20 cellular contexts compared by ENCODE assay signal in genomic region chr6:88145298-88145963, GRCh38. TPM values are rescaled to one million over a fixed set of nuclear protein-coding genes. Genes with fewer than 3 reads are reported as not detected.
DNase-seq lines count a peak whose midpoint lies in the region; ATAC-seq, FAIRE-seq and TF ChIP-seq lines count a peak whose summit lies in the region.
"Had no signal": no experiment of that assay in that cellular context is flagged by ENCODE, and none has a peak within 500 bp of the region (broad histone marks: within the 10 kb centered on the region; RNA-seq: fewer than 3 reads in every experiment).

No MANE protein-coding gene starts in this region.

- in situ Hi-C loops in GM12878 (cut with MboI), result no loop called here

- TF ChIP-seq POLR2A in GM12878 (IDR thresholded peaks at IDR 0.05; ENCODE audit: low read depth, low read length), result no peak
- no peak for TF ChIP-seq POLR2A in esophagus muscularis mucosa (IDR thresholded peaks at IDR 0.05; ENCODE audit: low read depth)

- H3K27ac ChIP-seq in DOHH2 (ENCODE audit: low read depth, low read length) (peak overlapping the region; percentile 96), GM12878 (ENCODE audit: control insufficient read depth, insufficient read depth) (peak overlapping the region; percentile 4; the same call in 1 of the 2 replicates), esophagus muscularis mucosa (replicated peaks in 1 of 4) (no peak overlapping the region)

- H3K36me3 Mint-ChIP-seq in stimulated activated effector memory CD8-positive, alpha-beta T cell treated with anti-CD3 and anti-CD28 coated beads, Interleukin-12 subunit alpha, Interleukin-12 subunit beta, amount 100 ng/mL, for 72 hours, result no peaks in the 10 kb centered on the region
- H3K36me3 Mint-ChIP-seq: CD14-positive monocyte had no signal

- SMC1A ChIA-PET in GM12878 (lab: Charles Lee; ENCODE audit: uncharacterized antibody, unreplicated experiment), result interaction anchor here (0.9 to 2.5 kb wide), 9 partner anchors 10 to 632 kb away, joined by 3 to 9 read pairs (median 4); partner anchors contain the start of gene CNR1

- no peak for TF ChIP-seq CTCF in DOHH2 (IDR thresholded peaks at IDR 0.05; ENCODE audit: low read depth, low read length, poor library complexity, severe bottlenecking)
- TF ChIP-seq CTCF in GM12878 (IDR thresholded peaks at IDR 0.05 in 2 of 3, conservative IDR thresholded peaks at IDR 0.05 in 1 of 3; ENCODE audit: control insufficient read depth in 2 of 3, extremely low read depth in 1 of 3, insufficient read depth in 1 of 3, low read depth in 3 of 3, low read length in 3 of 3), result no peak
- no peak for TF ChIP-seq CTCF in esophagus muscularis mucosa (IDR thresholded peaks at IDR 0.05)

- H3K27me3 ChIP-seq in DOHH2 (ENCODE audit: control insufficient read depth, low read length) (no peaks in the 10 kb centered on the region), GM12878 (replicated peaks in 1 of 2; ENCODE audit: control insufficient read depth in 2 of 2, insufficient read depth in 2 of 2, low read length in 1 of 2) (no peaks in the 10 kb centered on the region), esophagus muscularis mucosa (no peaks in the 10 kb centered on the region)

- TF ChIP-seq EP300 in GM12878 (IDR thresholded peaks at IDR 0.05; ENCODE audit: borderline replicate concordance in 1 of 2, control insufficient read depth in 1 of 2, low read depth in 2 of 2, low read length in 2 of 2) (peak in 1 of 2 experiments; percentile 18; a peak in 1 of 4 replicates), esophagus muscularis mucosa (IDR thresholded peaks at IDR 0.05) (no peak)

- H3K9ac ChIP-seq in GM12878 (ENCODE audit: control insufficient read depth, insufficient read depth, low read length), result no peak overlapping the region
- H3K9ac ChIP-seq: SK-N-SH had no signal

- no peak overlapping the region for H3K27ac Mint-ChIP-seq in stimulated activated effector memory CD8-positive, alpha-beta T cell treated with anti-CD3 and anti-CD28 coated beads, Interleukin-12 subunit alpha, Interleukin-12 subunit beta, amount 100 ng/mL, for 72 hours

- no peaks in the 10 kb centered on the region for H3K4me1 Mint-ChIP-seq in stimulated activated effector memory CD8-positive, alpha-beta T cell treated with anti-CD3 and anti-CD28 coated beads, Interleukin-12 subunit alpha, Interleukin-12 subunit beta, amount 100 ng/mL, for 72 hours
- H3K4me1 Mint-ChIP-seq: CD14-positive monocyte had no signal

- peak; percentile 44 for DNase-seq in GM12878 (ENCODE audit: low read depth, low spot score)
- DNase-seq in stimulated activated effector memory CD8-positive, alpha-beta T cell treated with anti-CD3 and anti-CD28 coated beads, Interleukin-12 subunit alpha, Interleukin-12 subunit beta, amount 100 ng/mL, for 72 hours (ENCODE audit: low spot score in 2 of 2), result no peak
- no peak for DNase-seq in frontal cortex (ENCODE audit: low spot score in 2 of 2)
- DNase-seq in central memory CD4-positive, alpha-beta T cell, result no peak
- no peak for DNase-seq in esophagus muscularis mucosa (ENCODE audit: extremely low spot score)
- DNase-seq: AML-193, DMS79 treated with DMSO at 0.1 percent for 48 hours, Kasumi-1, NCI-H1417, NCI-H187, NCI-H69, SIG-M5, SK-N-SH had no signal

- H3K36me3 ChIP-seq in DOHH2 (ENCODE audit: control insufficient read depth, low read length), result peaks cover 84% of the 10 kb centered on the region
- peaks cover 0 to 2% of the 10 kb centered on the region in 2 experiments; a peak in 1 of 4 replicates for H3K36me3 ChIP-seq in GM12878 (ENCODE audit: control insufficient read depth in 2 of 2, insufficient read depth in 2 of 2, low read length in 1 of 2)
- H3K36me3 ChIP-seq in esophagus muscularis mucosa, result peaks cover 0 to 5% (median 0%) of the 10 kb centered on the region in 4 donors

- BruUV-seq in GM12878 (replicated peaks; lab: Mats Ljungman, UMichigan), result no TSS peak

- no peaks in the 10 kb centered on the region for H3K9me3 Mint-ChIP-seq in stimulated activated effector memory CD8-positive, alpha-beta T cell treated with anti-CD3 and anti-CD28 coated beads, Interleukin-12 subunit alpha, Interleukin-12 subunit beta, amount 100 ng/mL, for 72 hours

- H2AFZ ChIP-seq in GM12878 (ENCODE audit: control insufficient read depth, low read depth, low read length), result peak overlapping the region; percentile 41; the same call in 1 of the 2 replicates

- WGBS in GM12878 (ENCODE audit: insufficient coverage, insufficient replicate concordance, low lambda C conversion rate, missing lambda C conversion rate), result 35% methylated on average over 6 of the region's 6 CpGs
- WGBS in esophagus muscularis mucosa, result 93% methylated on average over 6 of the region's 6 CpGs

- H3K9me3 ChIP-seq in DOHH2 (ENCODE audit: control insufficient read depth, insufficient read depth, low read length) (no peaks in the 10 kb centered on the region), GM12878 (replicated peaks; ENCODE audit: control insufficient read depth, insufficient read depth, low read length) (peaks cover 2% of the 10 kb centered on the region; the same call in 2 of the 3 replicates), esophagus muscularis mucosa (no peaks in the 10 kb centered on the region)
- H3K9me3 ChIP-seq: SK-N-SH had no signal

- RAD21 ChIA-PET in GM12878 (lab: Charles Lee; ENCODE audit: unreplicated experiment), result interaction anchor here (1.2 to 1.6 kb wide), 4 partner anchors 9 to 215 kb away, joined by 3 to 5 read pairs (median 4); no protein-coding TSS in a partner anchor

- H3K79me2 ChIP-seq in DOHH2 (ENCODE audit: control insufficient read depth, low read length), result peaks cover 81% of the 10 kb centered on the region
- no peaks in the 10 kb centered on the region for H3K79me2 ChIP-seq in GM12878 (ENCODE audit: control insufficient read depth, insufficient read depth, low read length)

- H3F3A ChIP-seq in DOHH2 (ENCODE audit: control insufficient read depth, insufficient read depth), result peaks cover 36% of the 10 kb centered on the region

- FAIRE-seq in GM12878 (lab: Jason Lieb, UNC) (peak; percentile 27), frontal cortex (lab: Jason Lieb, UNC) (no peak)

- H3K4me2 ChIP-seq in DOHH2 (ENCODE audit: low read length) (peak overlapping the region; percentile 91), GM12878 (ENCODE audit: control insufficient read depth, insufficient read depth) (no peak overlapping the region)
- H3K4me2 ChIP-seq: SK-N-SH had no signal

- intact Hi-C loops in GM12878 (cut with micrococcal nuclease; ENCODE audit: unreplicated experiment) (no loop called here), esophagus muscularis mucosa (cut with DNase I) (no loop called here)

- H4K20me1 ChIP-seq in DOHH2 (ENCODE audit: control insufficient read depth, insufficient read depth, low read depth, low read length), result no peaks in the 10 kb centered on the region
- H4K20me1 ChIP-seq in GM12878 (ENCODE audit: control insufficient read depth, insufficient read depth), result no peaks in the 10 kb centered on the region

- 0 out of 2 replicates have a peak, but pooled peaks have one; percentile 6 for TF ChIP-seq RAD21 in GM12878 (IDR thresholded peaks at IDR 0.05; ENCODE audit: insufficient read depth, low read depth, low read length)

- H3K4me3 ChIP-seq in DOHH2 (ENCODE audit: low read length) (peak overlapping the region; percentile 63; the same call in 1 of the 2 replicates), GM12878 (no peak overlapping the region), esophagus muscularis mucosa (no peak overlapping the region)

- H3K4me1 ChIP-seq in DOHH2 (ENCODE audit: control insufficient read depth, low read length) (peaks cover 95% of the 10 kb centered on the region), GM12878 (ENCODE audit: control insufficient read depth, insufficient read depth, low read length) (peaks cover 18% of the 10 kb centered on the region), esophagus muscularis mucosa (no peaks in the 10 kb centered on the region)

- CTCF ChIA-PET in GM12878 (lab: Yijun Ruan, JAX), result interaction anchor here (0.6 kb wide), 1 partner anchor 23 kb away, joined by 3 read pairs; no protein-coding TSS in a partner anchor

- POLR2A ChIA-PET in GM12878 (lab: Charles Lee), result interaction anchor here (1.1 kb wide), 1 partner anchor 14 kb away, joined by 3 read pairs; no protein-coding TSS in a partner anchor

- no peaks in the 10 kb centered on the region for H3K9me2 ChIP-seq in DOHH2 (replicated peaks; ENCODE audit: control insufficient read depth, low read length)
- H3K9me2 ChIP-seq: SK-N-SH had no signal

- no peak overlapping the region for H3K4me3 Mint-ChIP-seq in stimulated activated effector memory CD8-positive, alpha-beta T cell treated with anti-CD3 and anti-CD28 coated beads, Interleukin-12 subunit alpha, Interleukin-12 subunit beta, amount 100 ng/mL, for 72 hours
- H3K4me3 Mint-ChIP-seq: CD14-positive monocyte had no signal

- ATAC-seq in HG02610 (IDR thresholded peaks at IDR 0.05; ENCODE audit: unreplicated experiment), result peak; percentile 43
- ATAC-seq in GM12878, result peak; percentile 3
- peak; percentile 29 for ATAC-seq in stimulated activated effector memory CD8-positive, alpha-beta T cell treated with anti-CD3 and anti-CD28 coated beads, Interleukin-12 subunit alpha, Interleukin-12 subunit beta, amount 100 ng/mL, for 72 hours
- ATAC-seq: Panc1 had no signal

TF ChIP-seq in GM12878, 131 proteins besides CTCF, POLR2A, EP300 and RAD21 (continues in another document):
- TF ChIP-seq NFIC (IDR thresholded peaks at IDR 0.05; ENCODE audit: low read depth, low read length), result peak; percentile 71; the same call in 1 of the 2 replicates
- TF ChIP-seq SREBF1 (IDR thresholded peaks at IDR 0.05; ENCODE audit: low read length), result no peak
- peak in 1 of 2 experiments; percentile 17; a peak in 1 of 4 replicates for TF ChIP-seq BHLHE40 (IDR thresholded peaks at IDR 0.05; ENCODE audit: borderline replicate concordance in 1 of 2, low read depth in 2 of 2, low read length in 1 of 2)

RNA-seq across cellular contexts. Expression of gene CNR1, which starts 20.7 kb away (rescaled TPM):
- 26.8 and 29.4 TPM in 2 replicates for total RNA-seq in GM12878 (2013; cell fraction: nucleolus; rRNA removed)
- total RNA-seq in GM12878 (2014; rRNA removed) (11.1 and 13.6 TPM in 2 replicates), GM12878 (2014; rRNA removed; fragmentation: Illumina TruSeq; extraction: Trizol) (10.1 and 10.9 TPM in 2 replicates), GM12878 (2021) (15.4 TPM in 2 replicates), frontal cortex (342 TPM), esophagus muscularis mucosa (10 to 100 TPM in 3 of 4 donors, 1 to 10 TPM in 1; 7.1 to 25.7 (median 18.2) TPM)
- polyA plus RNA-seq in GM12878 (2011; ENCODE audit: low read depth), result 2.0 TPM
- polyA plus RNA-seq in GM12878 (2011; rRNA removed) (3.6 TPM in 2 replicates), GM12878 (2014; fragmentation: Illumina TruSeq; extraction: Trizol) (12.2 and 12.9 TPM in 2 replicates), GM12878 (2014; fragmentation: Nextera tagmentation; extraction: Ambion mirVana) (1 to 10 TPM; 2.2 to 3.1 TPM), GM12878 (2014; rRNA removed) (9.5 and 11.1 TPM in 2 replicates), GM12878 (2016; fragmentation: Nextera tagmentation; extraction: Ambion mirVana) (1 to 10 TPM; 5.9 to 6.8 TPM)
- 6.0 and 6.2 TPM in 2 replicates for polyA plus RNA-seq in GM12878 (2011; cell fraction: cytosol; rRNA removed)
- 17.5 and 20.6 TPM in 2 replicates for polyA plus RNA-seq in GM12878 (2011; cell fraction: nucleus; rRNA removed)
- 1.7 and 2.5 TPM in 2 replicates for polyA plus RNA-seq in GM12878 (2012)
- polyA minus RNA-seq in GM12878 (2011; rRNA and poly(A)+ RNA removed), result 14.4 and 16.5 TPM in 2 replicates
- polyA minus RNA-seq in GM12878 (2011; cell fraction: cytosol; rRNA and poly(A)+ RNA removed), result 1.9 and 6.0 TPM in 2 replicates
- polyA minus RNA-seq in GM12878 (2011; cell fraction: nucleus; rRNA and poly(A)+ RNA removed), result 5.1 and 10.3 TPM in 2 replicates
- total RNA-seq: A172, NCI-H460 had no signal
- polyA plus RNA-seq: AG04450, SK-N-SH had no signal

Comparison
In these comparisons a context has a peak if more than half of its experiments do, and no peak if none do; other contexts are left out.
1. H3K27ac ChIP-seq: peak in DOHH2 (single experiment) and GM12878 (single experiment); none in esophagus muscularis mucosa (0 of 4).
2. RNA of gene CNR1, which starts 20.7 kb away (total RNA-seq): 342 TPM in frontal cortex (single experiment); 7.1 to 25.7 TPM in esophagus muscularis mucosa and 10.1 to 29.4 TPM in GM12878; every median in the first group is over 10 times any median in the second.
3. Peak in every context shown above with its lines, with median percentiles within 50 percentile points of each other: ATAC-seq.